Comparison of ENCODE assay signal across 17 cellular contexts in the genomic region with DNA sequence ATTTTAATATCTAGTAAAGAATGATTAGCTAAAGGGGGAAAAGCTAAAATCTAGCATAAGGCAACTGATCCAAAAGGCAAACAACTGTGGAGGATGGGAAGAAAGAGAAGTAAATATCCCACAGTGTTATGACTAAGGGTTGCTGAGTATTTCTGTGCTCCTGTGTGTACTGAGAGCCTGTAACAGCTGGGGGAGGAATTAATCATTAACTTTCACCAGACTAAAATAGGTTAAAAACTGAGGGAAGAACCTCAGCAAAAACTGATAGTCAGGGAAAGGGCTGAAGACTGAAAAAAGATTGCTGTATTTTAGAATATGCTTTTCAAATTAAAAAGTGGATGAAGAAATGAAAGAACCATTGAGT.
DNase-seq lines count a peak whose midpoint lies in the region; ATAC-seq and TF ChIP-seq lines count a peak whose summit lies in the region.
"Had no signal": no experiment of that assay in that cellular context is flagged by ENCODE, and none has a peak within 500 bp of the region (broad histone marks: within the 10 kb centered on the region; RNA-seq: fewer than 3 reads in every experiment).

No MANE protein-coding gene starts in this region.

- ATAC-seq in HCT116, result peak; percentile 57; the same call in 1 of the 2 replicates
- ATAC-seq in PC-3, result peak; percentile 70
- peak; percentile 99 for ATAC-seq in left lobe of liver

- H3K27me3 ChIP-seq in HCT116 (ENCODE audit: insufficient read depth, low read length) (no peaks in the 10 kb centered on the region), PC-3 (ENCODE audit: low read length) (no peaks in the 10 kb centered on the region), MM.1S (replicated peaks; ENCODE audit: insufficient read depth, low read length) (no peaks in the 10 kb centered on the region)

- H3K9ac ChIP-seq in HCT116 (ENCODE audit: low read length), result no peak overlapping the region
- H3K9ac ChIP-seq in PC-3 (ENCODE audit: low read length), result no peak overlapping the region
- no peak overlapping the region for H3K9ac ChIP-seq in MM.1S (ENCODE audit: low read length)

- POLR2A ChIA-PET in HCT116 (lab: Charles Lee), result no interaction called here
- POLR2A ChIA-PET in PC-3 (lab: Charles Lee; ENCODE audit: unreplicated experiment), result no interaction called here

- DNase-seq in COLO668 (lab: John Stamatoyannopoulos, UW; ENCODE audit: unreplicated experiment) (peak; percentile 20), HCT116 (ENCODE audit: low read depth, low spot score) (peak; percentile 3), PC-3 (peak; percentile 37), left lobe of liver (ENCODE audit: low spot score) (no peak), T-helper 9 cell (no peak), SIG-M5 (lab: John Stamatoyannopoulos, UW) (no peak), MM.1S (no peak)
- no peak for DNase-seq in activated effector memory CD4-positive, alpha-beta T cell treated with anti-CD3 and anti-CD28 coated beads, Interleukin-2, amount 50 U/mL, for 16 hours
- DNase-seq: activated CD8-positive, alpha-beta memory T cell treated with anti-CD3 and anti-CD28 coated beads for 24 hours; activated naive CD4-positive, alpha-beta T cell treated with anti-CD3 and anti-CD28 coated beads, Interleukin-2, amount 50 U/mL, for 16 hours; foreskin fibroblast; NCI-H1092 treated with DMSO at 0.1 percent for 48 hours; NCI-H446 treated with DMSO at 0.1 percent for 48 hours; RPMI8226; stimulated activated CD4-positive, alpha-beta T cell treated with anti-CD3 and anti-CD28 coated beads, Interleukin-12 subunit alpha, Interleukin-12 subunit beta, amount 100 ng/mL, for 4 hours; trophoblast cell had no signal

- H3K9me3 ChIP-seq in HCT116 (ENCODE audit: control insufficient read depth in 1 of 2, insufficient read depth in 1 of 2, low read depth in 1 of 2, low read length in 2 of 2) (no peaks in the 10 kb centered on the region), PC-3 (ENCODE audit: low read length) (no peaks in the 10 kb centered on the region), MM.1S (replicated peaks; ENCODE audit: insufficient read depth, low read length) (no peaks in the 10 kb centered on the region)

- H3K36me3 ChIP-seq in HCT116 (ENCODE audit: control insufficient read depth in 1 of 2, insufficient read depth in 2 of 2, low read length in 2 of 2) (no peaks in the 10 kb centered on the region), PC-3 (ENCODE audit: low read depth, low read length) (no peaks in the 10 kb centered on the region), MM.1S (replicated peaks; ENCODE audit: insufficient read depth, low read length) (no peaks in the 10 kb centered on the region)

- no peaks in the 10 kb centered on the region for H4K20me1 ChIP-seq in HCT116 (ENCODE audit: insufficient read depth)
- H4K20me1 ChIP-seq in PC-3 (ENCODE audit: low read length), result no peaks in the 10 kb centered on the region
- no peaks in the 10 kb centered on the region for H4K20me1 ChIP-seq in MM.1S (ENCODE audit: insufficient read depth, low read length)

- peak overlapping the region; percentile 55 for H2AFZ ChIP-seq in HCT116 (ENCODE audit: low read depth, low read length, poor library complexity, severe bottlenecking)
- no peak overlapping the region for H2AFZ ChIP-seq in PC-3 (ENCODE audit: low read length)
- no peak overlapping the region for H2AFZ ChIP-seq in MM.1S (ENCODE audit: low read length)

- no peak overlapping the region for H3K4me3 ChIP-seq in HCT116 (replicated peaks in 1 of 2; ENCODE audit: low read depth in 1 of 2, low read length in 2 of 2)
- no peak overlapping the region for H3K4me3 ChIP-seq in PC-3 (ENCODE audit: low read length)
- no peak overlapping the region for H3K4me3 ChIP-seq in MM.1S (ENCODE audit: low read length)
- H3K4me3 ChIP-seq: coronary artery had no signal

- no peak for TF ChIP-seq CTCF in HCT116 (IDR thresholded peaks at IDR 0.05 in 2 of 3, conservative IDR thresholded peaks at IDR 0.05 in 1 of 3; ENCODE audit: borderline replicate concordance in 1 of 3, insufficient read depth in 1 of 3, low read depth in 2 of 3, low read length in 2 of 3)
- no peak for TF ChIP-seq CTCF in PC-3 (conservative IDR thresholded peaks at IDR 0.05; ENCODE audit: low read depth, low read length)
- no peak for TF ChIP-seq CTCF in MM.1S (IDR thresholded peaks at IDR 0.05; ENCODE audit: low read length)

- H3K27ac ChIP-seq in HCT116 (ENCODE audit: low read depth, low read length) (no peak overlapping the region), PC-3 (ENCODE audit: low read length) (no peak overlapping the region), MM.1S (ENCODE audit: low read length) (no peak overlapping the region)
- H3K27ac ChIP-seq: coronary artery had no signal

- no TSS peak for BruUV-seq in HCT116 (replicated peaks; lab: Mats Ljungman, UMichigan)
- no TSS peak for BruUV-seq in PC-3 (replicated peaks; lab: Mats Ljungman, UMichigan)

- H3K4me2 ChIP-seq in HCT116 (ENCODE audit: low read length) (peak overlapping the region; percentile 44), PC-3 (ENCODE audit: low read length) (peak overlapping the region; percentile 16; the same call in 1 of the 2 replicates), MM.1S (ENCODE audit: low read depth, low read length) (no peak overlapping the region)

- H3K4me1 ChIP-seq in HCT116 (ENCODE audit: control insufficient read depth in 1 of 2, insufficient read depth in 2 of 2, low read length in 2 of 2) (peaks cover 9 to 15% of the 10 kb centered on the region in 2 experiments; a peak in 3 of 4 replicates), PC-3 (ENCODE audit: insufficient read depth, low read length) (peaks cover 4% of the 10 kb centered on the region; the same call in 1 of the 2 replicates), MM.1S (ENCODE audit: low read length) (no peaks in the 10 kb centered on the region)

- H3F3A ChIP-seq in PC-3 (ENCODE audit: low read length, unreplicated experiment), result no peaks in the 10 kb centered on the region
- no peaks in the 10 kb centered on the region for H3F3A ChIP-seq in MM.1S (ENCODE audit: insufficient read depth, low read length)

- no peak for TF ChIP-seq RAD21 in HCT116 (IDR thresholded peaks at IDR 0.05; ENCODE audit: low read depth)

- CTCF ChIA-PET in HCT116 (lab: Charles Lee), result no interaction called here
- CTCF ChIA-PET in PC-3 (lab: Charles Lee), result no interaction called here

- H3K9me2 ChIP-seq in HCT116 (ENCODE audit: insufficient read depth) (0 out of 2 replicates have a peak, but pooled peaks cover 3% of the 10 kb centered on the region), PC-3 (replicated peaks; ENCODE audit: low read length) (no peaks in the 10 kb centered on the region), MM.1S (replicated peaks; ENCODE audit: insufficient read depth, low read length) (no peaks in the 10 kb centered on the region)

- intact Hi-C loops in HCT116 (cut with micrococcal nuclease) (no loop called here), PC-3 (cut with micrococcal nuclease) (no loop called here)

- no peak for TF ChIP-seq POLR2A in HCT116 (IDR thresholded peaks at IDR 0.05; ENCODE audit: borderline replicate concordance, extremely low read depth, insufficient read depth, insufficient read length)

- H3K79me2 ChIP-seq in HCT116 (ENCODE audit: insufficient read depth, low read length) (no peaks in the 10 kb centered on the region), PC-3 (ENCODE audit: low read length) (no peaks in the 10 kb centered on the region), MM.1S (ENCODE audit: low read length) (no peaks in the 10 kb centered on the region)

- RAD21 ChIA-PET in HCT116 (lab: Charles Lee; ENCODE audit: low non-redundant PET in 1 of 2, low total read pairs in 2 of 2, uncharacterized antibody in 2 of 2, unreplicated experiment in 2 of 2), result no interaction called here

TF ChIP-seq in HCT116, 20 proteins besides CTCF, POLR2A, EP300 and RAD21:
- TF ChIP-seq TCF7L2 (IDR thresholded peaks at IDR 0.05; ENCODE audit: borderline replicate concordance, extremely low read depth, insufficient read depth, insufficient read length) (no peak), SRF (IDR thresholded peaks at IDR 0.05; ENCODE audit: low read depth) (no peak), CBX3 (IDR thresholded peaks at IDR 0.05; ENCODE audit: low read depth) (0 out of 2 replicates have a peak, but pooled peaks have one; percentile 19), SP1 (IDR thresholded peaks at IDR 0.05; ENCODE audit: low read depth) (no peak; the same call in 1 of the 2 replicates), ZFX (IDR thresholded peaks at IDR 0.05) (no peak), ELF1 (IDR thresholded peaks at IDR 0.05; ENCODE audit: borderline replicate concordance, low read depth) (no peak)
TF ChIP-seq in HCT116: peak in this region for 1.

Comparison
In these comparisons a context has a peak if more than half of its experiments do, and no peak if none do; other contexts are left out.
1. DNase-seq: peak in COLO668 (single experiment), HCT116 (single experiment) and PC-3 (single experiment); none in left lobe of liver (single experiment), T-helper 9 cell (single experiment), SIG-M5 (single experiment), MM.1S (single experiment) and activated effector memory CD4-positive, alpha-beta T cell treated with anti-CD3 and anti-CD28 coated beads, Interleukin-2, amount 50 U/mL, for 16 hours (single experiment).
2. Peak in every context shown above with its lines, with median percentiles within 50 percentile points of each other: ATAC-seq.